ENCODE assay signal across 17 cellular contexts in genomic region chr10:112880633-112881530, GRCh38.
DNase-seq lines count a peak whose midpoint lies in the region; ATAC-seq and TF ChIP-seq lines count a peak whose summit lies in the region.
"Had no signal": no experiment of that assay in that cellular context is flagged by ENCODE, and none has a peak within 500 bp of the region (broad histone marks: within the 10 kb centered on the region; RNA-seq: fewer than 3 reads in every experiment).

No MANE protein-coding gene starts in this region.

- H3K27ac Mint-ChIP-seq in progenitor cell of endocrine pancreas = no peak overlapping the region
- H3K27ac Mint-ChIP-seq: IgD-negative memory B cell had no signal

- H3K36me3 ChIP-seq in colonic mucosa (no peaks in the 10 kb centered on the region), mucosa of descending colon (ENCODE audit: low read depth) (no peaks in the 10 kb centered on the region), adrenal gland (replicated peaks in 1 of 2) (no peaks in the 10 kb centered on the region)
- H3K36me3 ChIP-seq: BLaER1 treated with 17β-estradiol and CSF1 and Interleukin-3, amounts not matched to agents 10 nM and 100 nM; Peyer's patch had no signal

- H3K4me3 Mint-ChIP-seq in progenitor cell of endocrine pancreas (ENCODE audit: low read depth) = no peak overlapping the region
- H3K4me3 Mint-ChIP-seq: IgD-negative memory B cell had no signal

- 81 to 84% (median 83%) methylated on average over 5 of the region's 5 CpGs for WGBS in adrenal gland, 4 donors

- H3K27ac ChIP-seq in colonic mucosa = peak overlapping the region; percentile 58
- H3K27ac ChIP-seq in adrenal gland = no peak overlapping the region
- H3K27ac ChIP-seq: BLaER1 treated with 17β-estradiol and CSF1 and Interleukin-3, amounts not matched to agents 10 nM and 100 nM; HL-60; Peyer's patch had no signal

- no peaks in the 10 kb centered on the region for H3K4me1 ChIP-seq in colonic mucosa
- H3K4me1 ChIP-seq in mucosa of descending colon (ENCODE audit: low read depth) = peaks cover 5% of the 10 kb centered on the region
- no peaks in the 10 kb centered on the region for H3K4me1 ChIP-seq in adrenal gland (replicated peaks in 1 of 2)
- H3K4me1 ChIP-seq: Peyer's patch had no signal

- DNase-seq in CD1c-positive myeloid dendritic cell (ENCODE audit: extremely low spot score) = peak; percentile 46
- DNase-seq in MV-4-11 (lab: John Stamatoyannopoulos, UW) = peak; percentile 49
- DNase-seq in colonic mucosa = no peak
- DNase-seq in mucosa of descending colon = peak in 1 of 3 donors; percentile 22
- DNase-seq in progenitor cell of endocrine pancreas (ENCODE audit: low spot score, unreplicated experiment) = no peak
- no peak for DNase-seq in dedifferentiated amniotic fluid mesenchymal stem cell (ENCODE audit: extremely low spot score)
- no peak for DNase-seq in adrenal gland
- DNase-seq: DMS79 treated with DMSO at 0.1 percent for 48 hours, MM.1S, NCI-H1105 treated with DMSO at 0.1 percent for 48 hours, NCI-H1694 treated with DMSO at 0.1 percent for 48 hours, NCI-H510A treated with DMSO at 0.1 percent for 48 hours, Peyer's patch, SW 1271 had no signal

- peak; percentile 91 for ATAC-seq in mucosa of descending colon

- H3K9ac ChIP-seq in colonic mucosa (ENCODE audit: low read depth in 2 of 2, low read length in 2 of 2) = no peak overlapping the region
- H3K9ac ChIP-seq: BLaER1 treated with 17β-estradiol and CSF1 and Interleukin-3, amounts not matched to agents 10 nM and 100 nM had no signal

- H3K9me3 ChIP-seq in colonic mucosa = no peaks in the 10 kb centered on the region
- H3K9me3 ChIP-seq in mucosa of descending colon = no peaks in the 10 kb centered on the region
- no peaks in the 10 kb centered on the region for H3K9me3 ChIP-seq in adrenal gland (replicated peaks in 1 of 3)
- H3K9me3 ChIP-seq: Peyer's patch had no signal

- no peak overlapping the region for H3K4me3 ChIP-seq in colonic mucosa
- H3K4me3 ChIP-seq in mucosa of descending colon = no peak overlapping the region
- no peak overlapping the region for H3K4me3 ChIP-seq in adrenal gland
- H3K4me3 ChIP-seq: BLaER1 treated with 17β-estradiol and CSF1 and Interleukin-3, amounts not matched to agents 10 nM and 100 nM; Peyer's patch had no signal

- H3K9me3 Mint-ChIP-seq in progenitor cell of endocrine pancreas (ENCODE audit: low read depth) = peaks cover 12% of the 10 kb centered on the region

- TF ChIP-seq CTCF in colonic mucosa (IDR thresholded peaks at IDR 0.05) (no peak), mucosa of descending colon (IDR thresholded peaks at IDR 0.05) (no peak), progenitor cell of endocrine pancreas (IDR thresholded peaks at IDR 0.05; ENCODE audit: unreplicated experiment) (no peak), adrenal gland (IDR thresholded peaks at IDR 0.05) (no peak)

- no peaks in the 10 kb centered on the region for H3K27me3 Mint-ChIP-seq in progenitor cell of endocrine pancreas

- H3K4me1 Mint-ChIP-seq in progenitor cell of endocrine pancreas (ENCODE audit: low read depth) = peaks cover 5% of the 10 kb centered on the region
- H3K4me1 Mint-ChIP-seq: IgD-negative memory B cell had no signal

- intact Hi-C loops in colonic mucosa (cut with DNase I) (no loop called here), mucosa of descending colon (cut with DNase I, micrococcal nuclease) (no loop called here), adrenal gland (cut with DNase I) (no loop called here)

- no peaks in the 10 kb centered on the region for H3K36me3 Mint-ChIP-seq in progenitor cell of endocrine pancreas (ENCODE audit: insufficient read depth)
- H3K36me3 Mint-ChIP-seq: IgD-negative memory B cell had no signal

- no peaks in the 10 kb centered on the region for H3K27me3 ChIP-seq in colonic mucosa
- H3K27me3 ChIP-seq in adrenal gland = no peaks in the 10 kb centered on the region
- H3K27me3 ChIP-seq: BLaER1 treated with 17β-estradiol and CSF1 and Interleukin-3, amounts not matched to agents 10 nM and 100 nM; Peyer's patch had no signal

- no peak for TF ChIP-seq POLR2A in adrenal gland (IDR thresholded peaks at IDR 0.05)

Comparison
In these comparisons a context has a peak if more than half of its experiments do, and no peak if none do; other contexts are left out.
1. DNase-seq: peak in CD1c-positive myeloid dendritic cell (single experiment) and MV-4-11 (single experiment); none in colonic mucosa (single experiment), progenitor cell of endocrine pancreas (single experiment), dedifferentiated amniotic fluid mesenchymal stem cell (single experiment) and adrenal gland (0 of 7).